Comparison of ENCODE assay signal across 8 cellular contexts in genomic region chr12:133129368-133130037, GRCh38. TPM values are rescaled to one million over a fixed set of nuclear protein-coding genes. Genes with fewer than 3 reads are reported as not detected.
DNase-seq lines count a peak whose midpoint lies in the region; ATAC-seq and TF ChIP-seq lines count a peak whose summit lies in the region.

No MANE protein-coding gene starts in this region.

- H3K4me3 Mint-ChIP-seq in Caco-2 (ENCODE audit: unreplicated experiment) (peak overlapping the region; percentile 97), activated B cell treated with CpG ODN at 0.5 μM for 24 hours (peak overlapping the region; percentile 95), progenitor cell of endocrine pancreas (ENCODE audit: low read depth) (peak overlapping the region; percentile 91)

- H3K4me1 Mint-ChIP-seq in Caco-2 (ENCODE audit: low read depth, unreplicated experiment): no peaks in the 10 kb centered on the region
- H3K4me1 Mint-ChIP-seq in activated B cell treated with CpG ODN at 0.5 μM for 24 hours: peaks cover 21% of the 10 kb centered on the region
- peaks cover 6% of the 10 kb centered on the region for H3K4me1 Mint-ChIP-seq in progenitor cell of endocrine pancreas (ENCODE audit: low read depth)

- no peaks in the 10 kb centered on the region; the same call in 1 of the 2 replicates for H3K36me3 ChIP-seq in Caco-2 (ENCODE audit: control insufficient read depth, insufficient read depth, low read length)

- no TSS peak for BruUV-seq in Caco-2 (replicated peaks; lab: Mats Ljungman, UMichigan)

- peak overlapping the region; percentile 98 for H3K27ac Mint-ChIP-seq in Caco-2 (ENCODE audit: unreplicated experiment)
- H3K27ac Mint-ChIP-seq in activated B cell treated with CpG ODN at 0.5 μM for 24 hours: peak overlapping the region; percentile 98
- peak overlapping the region; percentile 99 for H3K27ac Mint-ChIP-seq in progenitor cell of endocrine pancreas

- TF ChIP-seq CTCF in Caco-2 (IDR thresholded peaks at IDR 0.05; ENCODE audit: insufficient read depth in 1 of 2, low read depth in 1 of 2, low read length in 1 of 2, severe bottlenecking in 1 of 2, unreplicated experiment in 1 of 2): no peak
- TF ChIP-seq CTCF in activated B cell treated with CpG ODN at 0.5 μM for 24 hours (IDR thresholded peaks at IDR 0.05): no peak
- no peak for TF ChIP-seq CTCF in foreskin fibroblast (IDR thresholded peaks at IDR 0.05; ENCODE audit: low read depth, low read length)
- TF ChIP-seq CTCF in progenitor cell of endocrine pancreas (IDR thresholded peaks at IDR 0.05; ENCODE audit: unreplicated experiment): no peak

- ATAC-seq in HG03066 (IDR thresholded peaks at IDR 0.05; ENCODE audit: low read depth, unreplicated experiment) (peak; percentile 10), activated B cell treated with CpG ODN at 0.5 μM for 24 hours (ENCODE audit: low read depth) (no peak), GM18867 (IDR thresholded peaks at IDR 0.05; ENCODE audit: unreplicated experiment) (no peak)

- CTCF ChIA-PET in Caco-2 (lab: Charles Lee) (interaction anchor here (1.4 kb wide), 1 partner anchor 52 kb away, joined by 6 read pairs; the partner anchor contains the start of gene ZNF268), activated B cell treated with CpG ODN at 0.5 μM for 24 hours (lab: Charles Lee) (no interaction called here)

- no peaks in the 10 kb centered on the region for H3K27me3 ChIP-seq in Caco-2 (replicated peaks; ENCODE audit: control insufficient read depth, insufficient read depth, low read length)

- H3K27me3 Mint-ChIP-seq in Caco-2 (ENCODE audit: insufficient read depth, unreplicated experiment): no peaks in the 10 kb centered on the region
- no peaks in the 10 kb centered on the region for H3K27me3 Mint-ChIP-seq in activated B cell treated with CpG ODN at 0.5 μM for 24 hours
- no peaks in the 10 kb centered on the region for H3K27me3 Mint-ChIP-seq in progenitor cell of endocrine pancreas

- H3K4me3 ChIP-seq in Caco-2 (ENCODE audit: low read depth, low read length) (peak overlapping the region; percentile 99), foreskin fibroblast (ENCODE audit: low read depth in 1 of 2, low read length in 2 of 2) (peak overlapping the region; percentile 62 to 76)

- H3K4me1 ChIP-seq in Caco-2: no peaks in the 10 kb centered on the region; the same call in 1 of the 2 replicates

- H3K9me3 ChIP-seq in Caco-2: peaks cover 19% of the 10 kb centered on the region

- intact Hi-C loops in Caco-2 (cut with micrococcal nuclease; ENCODE audit: unreplicated experiment): loop anchor here (1.0 to 2.0 kb wide), 4 partner anchors 49 to 143 kb away; partner anchors contain the start of genes ZNF140, ZNF26, ZNF268 and ZNF84
- intact Hi-C loops in activated B cell treated with CpG ODN at 0.5 μM for 24 hours (cut with micrococcal nuclease): loop anchor here (1.0 to 5.0 kb wide), 9 partner anchors 49 to 367 kb away; partner anchors contain the start of genes ANKLE2, CHFR, GOLGA3 and ZNF140

- POLR2A ChIA-PET in Caco-2 (lab: Charles Lee): interaction anchor here (1.0 kb wide), 1 partner anchor 50 kb away, joined by 6 read pairs; no protein-coding TSS in a partner anchor
- POLR2A ChIA-PET in activated B cell treated with CpG ODN at 0.5 μM for 24 hours (lab: Charles Lee): interaction anchor here (0.6 to 2.8 kb wide), 9 partner anchors 45 to 357 kb away, joined by 3 to 62 read pairs (median 4); partner anchors contain the start of genes CHFR, ZNF140, ZNF26 and ZNF268

- peaks cover 33% of the 10 kb centered on the region for H3K36me3 Mint-ChIP-seq in Caco-2 (ENCODE audit: insufficient read depth, unreplicated experiment)
- H3K36me3 Mint-ChIP-seq in activated B cell treated with CpG ODN at 0.5 μM for 24 hours (ENCODE audit: low read depth): peaks cover 71% of the 10 kb centered on the region
- peaks cover 66% of the 10 kb centered on the region for H3K36me3 Mint-ChIP-seq in progenitor cell of endocrine pancreas (ENCODE audit: insufficient read depth)

- H3K9me3 Mint-ChIP-seq in Caco-2 (ENCODE audit: unreplicated experiment) (peaks cover 27% of the 10 kb centered on the region), activated B cell treated with CpG ODN at 0.5 μM for 24 hours (peaks cover 28% of the 10 kb centered on the region), progenitor cell of endocrine pancreas (ENCODE audit: low read depth) (peaks cover 37% of the 10 kb centered on the region)

- DNase-seq in Caco-2 (no peak), activated B cell treated with CpG ODN at 0.5 μM for 24 hours (no peak), foreskin fibroblast (no peak), progenitor cell of endocrine pancreas (ENCODE audit: low spot score, unreplicated experiment) (no peak), AML-193 (lab: John Stamatoyannopoulos, UW) (no peak), NK-92 (lab: John Stamatoyannopoulos, UW; ENCODE audit: unreplicated experiment) (no peak)

RNA-seq across cellular contexts. Expression of gene ZNF891, which starts 0.6 kb away (rescaled TPM):
- 2.0 and 2.3 TPM in 2 replicates for total RNA-seq in Caco-2 (2022)
- 2.9 and 4.0 TPM in 2 replicates for total RNA-seq in activated B cell treated with CpG ODN at 0.5 μM for 24 hours
- total RNA-seq in progenitor cell of endocrine pancreas: 5.9 and 6.8 TPM in 2 replicates

RNA-seq across cellular contexts. Expression of gene ZNF10, which starts 0.9 kb away (rescaled TPM):
- total RNA-seq in Caco-2 (2022) (6.9 and 7.6 TPM in 2 replicates), activated B cell treated with CpG ODN at 0.5 μM for 24 hours (8.4 and 10.9 TPM in 2 replicates), progenitor cell of endocrine pancreas (24.6 and 26.1 TPM in 2 replicates)

RNA-seq across cellular contexts. Expression of gene ZNF140, which starts 48.8 kb away (rescaled TPM):
- total RNA-seq in Caco-2 (2022) (12.1 and 12.5 TPM in 2 replicates), activated B cell treated with CpG ODN at 0.5 μM for 24 hours (20.6 and 21.9 TPM in 2 replicates), progenitor cell of endocrine pancreas (28.5 and 30.2 TPM in 2 replicates)

RNA-seq across cellular contexts. Expression of gene ZNF268, which starts 51.8 kb away (rescaled TPM):
- total RNA-seq in Caco-2 (2022) (24.1 and 32.0 TPM in 2 replicates), activated B cell treated with CpG ODN at 0.5 μM for 24 hours (29.1 and 29.3 TPM in 2 replicates), progenitor cell of endocrine pancreas (33.1 and 34.5 TPM in 2 replicates)
